24 cellular contexts compared by ENCODE assay signal in genomic region chr17:1535737-1536136, GRCh38. TPM values are rescaled to one million over a fixed set of nuclear protein-coding genes. Genes with fewer than 3 reads are reported as not detected.
DNase-seq lines count a peak whose midpoint lies in the region; ATAC-seq, FAIRE-seq and TF ChIP-seq lines count a peak whose summit lies in the region.
"Had no signal": no experiment of that assay in that cellular context is flagged by ENCODE, and none has a peak within 500 bp of the region (broad histone marks: within the 10 kb centered on the region; RNA-seq: fewer than 3 reads in every experiment).

No MANE protein-coding gene starts in this region.

- no peak overlapping the region for H3K4me2 ChIP-seq in IMR-90 (ENCODE audit: low read depth, low read length)
- H3K4me2 ChIP-seq in K562 (ENCODE audit: insufficient read depth, low read length), result no peak overlapping the region
- H3K4me2 ChIP-seq: A549; BLaER1 treated with 17β-estradiol and CSF1 and Interleukin-3, amounts not matched to agents 10 nM and 100 nM had no signal

- H3K18ac ChIP-seq in IMR-90 (ENCODE audit: low read depth, low read length), result no peak overlapping the region

- TF ChIP-seq POLR2A in IMR-90 (IDR thresholded peaks at IDR 0.05; ENCODE audit: low read depth, low read length), result no peak
- TF ChIP-seq POLR2A in K562 (conservative IDR thresholded peaks at IDR 0.05), result no peak

- H3K9me3 ChIP-seq in IMR-90 (ENCODE audit: control insufficient read depth, insufficient read depth, low read length), result no peaks in the 10 kb centered on the region
- H3K9me3 ChIP-seq in K562 (replicated peaks; ENCODE audit: control insufficient read depth, insufficient read depth, low read depth, low read length), result no peaks in the 10 kb centered on the region
- no peaks in the 10 kb centered on the region for H3K9me3 ChIP-seq in right atrium auricular region
- H3K9me3 ChIP-seq: A549; BLaER1 treated with 17β-estradiol and CSF1 and Interleukin-3, amounts not matched to agents 10 nM and 100 nM; Caco-2 had no signal

- dilution Hi-C loops in IMR-90 (cut with HindIII; ENCODE audit: low sequenced_read_pairs, unreplicated experiment), result no loop called here

- no peak overlapping the region for H2BK20ac ChIP-seq in IMR-90 (ENCODE audit: low read depth, low read length)

- peak; percentile 24 for ATAC-seq in IMR-90 (ENCODE audit: low read depth)
- ATAC-seq in WTC11, result no peak
- ATAC-seq in K562, result no peak
- no peak for ATAC-seq in HG02938 (IDR thresholded peaks at IDR 0.05; ENCODE audit: unreplicated experiment)
- ATAC-seq in left cardiac atrium, result no peak
- ATAC-seq: A549; CD8-positive, alpha-beta T cell; GM12878 had no signal

- H3K23ac ChIP-seq in IMR-90 (ENCODE audit: low read depth, low read length), result no peak overlapping the region

- peaks cover 55% of the 10 kb centered on the region for H3K36me3 ChIP-seq in IMR-90 (ENCODE audit: control insufficient read depth, insufficient read depth, low read length)
- H3K36me3 ChIP-seq in K562 (ENCODE audit: control insufficient read depth, insufficient read depth, low read length), result peaks cover 68% of the 10 kb centered on the region; the same call in 2 of the 3 replicates
- peaks cover 75% of the 10 kb centered on the region for H3K36me3 ChIP-seq in right atrium auricular region

- H2AFZ ChIP-seq in IMR-90 (replicated peaks; ENCODE audit: low read length, poor library complexity) (no peak overlapping the region), K562 (ENCODE audit: low read depth, low read length) (no peak overlapping the region)

- H3K9ac ChIP-seq in IMR-90 (ENCODE audit: low read depth, low read length) (no peak overlapping the region), K562 (ENCODE audit: insufficient read depth in 1 of 2, low read depth in 2 of 2, low read length in 2 of 2) (no peak overlapping the region)

- BruUV-seq in IMR-90 (replicated peaks; lab: Mats Ljungman, UMichigan), result no TSS peak
- BruUV-seq in K562 (replicated peaks; lab: Mats Ljungman, UMichigan), result no TSS peak

- no peak for DNase-seq in IMR-90
- no peak for DNase-seq in WTC11 (ENCODE audit: low spot score)
- DNase-seq in K562 (ENCODE audit: extremely low read depth in 1 of 4, low spot score in 3 of 4), result no peak
- DNase-seq in nephron progenitor cell, result no peak
- DNase-seq in right atrium auricular region (ENCODE audit: low spot score), result no peak
- no peak for DNase-seq in NCI-H2171 (lab: John Stamatoyannopoulos, UW)
- no peak for DNase-seq in left cardiac atrium
- DNase-seq: AML-193; Caco-2; Calu3; CD4-positive, alpha-beta T cell; CD8-positive, alpha-beta T cell; DMS79 treated with DMSO at 0.1 percent for 48 hours had no signal

- H2BK120ac ChIP-seq in IMR-90 (ENCODE audit: low read depth, low read length), result no peak overlapping the region

- no peak overlapping the region for H3K4me3 Mint-ChIP-seq in WTC11
- H3K4me3 Mint-ChIP-seq in nephron progenitor cell, result no peak overlapping the region
- H3K4me3 Mint-ChIP-seq: B cell; CD4-positive, alpha-beta T cell; CD8-positive, alpha-beta T cell had no signal

- no peak overlapping the region for H3K27ac ChIP-seq in IMR-90 (ENCODE audit: insufficient read depth, low read length)
- H3K27ac ChIP-seq in K562 (ENCODE audit: extremely low read depth, low read depth, low read length), result no peak overlapping the region
- no peak overlapping the region for H3K27ac ChIP-seq in right atrium auricular region
- H3K27ac ChIP-seq: 22Rv1; A549; BLaER1 treated with 17β-estradiol and CSF1 and Interleukin-3, amounts not matched to agents 10 nM and 100 nM; C4-2B had no signal

- CTCF ChIA-PET in IMR-90 (lab: Yijun Ruan, JAX) (interaction anchor here (0.6 kb wide), 1 partner anchor 122 kb away, joined by 8 read pairs; no protein-coding TSS in a partner anchor), WTC11 (lab: Charles Lee) (interaction anchor here (0.6 kb wide), 1 partner anchor 89 kb away, joined by 3 read pairs; no protein-coding TSS in a partner anchor), K562 (lab: Yijun Ruan, JAX; ENCODE audit: low intra/inter-chr PET ratio) (no interaction called here)

- no peak overlapping the region for H2AK5ac ChIP-seq in IMR-90 (ENCODE audit: low read depth, low read length)

- H4K5ac ChIP-seq in IMR-90 (ENCODE audit: low read depth, low read length), result no peak overlapping the region

- H3K56ac ChIP-seq in IMR-90 (ENCODE audit: extremely low read depth, insufficient read depth, low read length), result no peak overlapping the region

- POLR2A ChIA-PET in IMR-90 (lab: Charles Lee; ENCODE audit: unreplicated experiment) (no interaction called here), WTC11 (lab: Charles Lee) (no interaction called here), K562 (lab: Yijun Ruan, JAX) (no interaction called here)

- no peak overlapping the region for H4K91ac ChIP-seq in IMR-90 (ENCODE audit: insufficient read depth, low read depth, low read length)

- no peak overlapping the region for H3K14ac ChIP-seq in IMR-90 (replicated peaks; ENCODE audit: low read depth, low read length)

- no peaks in the 10 kb centered on the region for H3K79me2 ChIP-seq in K562 (ENCODE audit: control insufficient read depth, insufficient read depth, low read length)

- H2BK15ac ChIP-seq in IMR-90 (ENCODE audit: low read depth, low read length), result no peak overlapping the region

- 22% methylated on average over 1 of the region's 4 CpGs; no CpG with 5 or more reads in 1 of the 2 experiments for WGBS in IMR-90 (ENCODE audit: extremely low coverage in 2 of 2, insufficient read length in 1 of 2), 2 experiments
- WGBS in K562 (ENCODE audit: insufficient coverage, low coverage, missing lambda C conversion rate), result 84% methylated on average over 4 of the region's 4 CpGs

- H3K4me1 Mint-ChIP-seq in WTC11 (no peaks in the 10 kb centered on the region), nephron progenitor cell (no peaks in the 10 kb centered on the region)

- H3K79me1 ChIP-seq in IMR-90 (ENCODE audit: low read depth in 1 of 2, low read length in 2 of 2), result peaks cover 0 to 4% of the 10 kb centered on the region in 2 experiments; a peak in 1 of 4 replicates

- no peaks in the 10 kb centered on the region for H3K9me3 Mint-ChIP-seq in WTC11
- H3K9me3 Mint-ChIP-seq in nephron progenitor cell, result no peaks in the 10 kb centered on the region
- H3K9me3 Mint-ChIP-seq: CD4-positive, alpha-beta T cell; CD8-positive, alpha-beta T cell had no signal

- peaks cover 44% of the 10 kb centered on the region for H3K36me3 Mint-ChIP-seq in WTC11
- peaks cover 74% of the 10 kb centered on the region for H3K36me3 Mint-ChIP-seq in nephron progenitor cell (ENCODE audit: low read depth)

- FAIRE-seq in K562 (lab: Jason Lieb, UNC), result no peak
- FAIRE-seq: D721Med, G401.6, GM12878, GM12892, GM18507 had no signal

- no peak for TF ChIP-seq EP300 in K562 (IDR thresholded peaks at IDR 0.05; ENCODE audit: low read length)

- TF ChIP-seq CTCF in IMR-90 (conservative IDR thresholded peaks at IDR 0.05; ENCODE audit: low read depth, low read length) (no peak), WTC11 (IDR thresholded peaks at IDR 0.05) (no peak), K562 (IDR thresholded peaks at IDR 0.05 in 2 of 3, conservative IDR thresholded peaks at IDR 0.05 in 1 of 3; ENCODE audit: insufficient read depth in 2 of 3, low read depth in 1 of 3, low read length in 3 of 3) (no peak), nephron progenitor cell (IDR thresholded peaks at IDR 0.05) (no peak), right atrium auricular region (IDR thresholded peaks at IDR 0.05) (no peak)

- H3K4me1 ChIP-seq in IMR-90 (ENCODE audit: control insufficient read depth, insufficient read depth, low read length) (peaks cover 2% of the 10 kb centered on the region; the same call in 1 of the 2 replicates), K562 (replicated peaks in 1 of 2; ENCODE audit: control insufficient read depth in 2 of 2, insufficient read depth in 2 of 2, low read length in 2 of 2) (no peaks in the 10 kb centered on the region; a peak in 1 of 5 replicates), right atrium auricular region (no peaks in the 10 kb centered on the region)
- H3K4me1 ChIP-seq: A549, Caco-2 had no signal

- no peak overlapping the region for H3K4me3 ChIP-seq in IMR-90 (ENCODE audit: insufficient read depth, low read depth, low read length)
- H3K4me3 ChIP-seq in K562, result no peak overlapping the region
- no peak overlapping the region for H3K4me3 ChIP-seq in right atrium auricular region
- H3K4me3 ChIP-seq: A549; BLaER1 treated with 17β-estradiol and CSF1 and Interleukin-3, amounts not matched to agents 10 nM and 100 nM; GM12878 had no signal

- no peaks in the 10 kb centered on the region; the same call in 1 of the 2 replicates for H4K20me1 ChIP-seq in IMR-90 (ENCODE audit: insufficient read depth, low read length)
- no peaks in the 10 kb centered on the region for H4K20me1 ChIP-seq in K562 (replicated peaks; ENCODE audit: control insufficient read depth, insufficient read depth, low read length)

- H4K8ac ChIP-seq in IMR-90 (ENCODE audit: low read depth in 2 of 2, low read length in 2 of 2), result no peak overlapping the region

- intact Hi-C loops in IMR-90 (cut with micrococcal nuclease), result no loop called here
- intact Hi-C loops in K562 (cut with micrococcal nuclease), result no loop called here
- intact Hi-C loops in left cardiac atrium (cut with DNase I), result no loop called here

- 0 out of 2 replicates have a peak overlapping the region, but pooled peaks have one; percentile 7 for H3K27ac Mint-ChIP-seq in WTC11
- peak overlapping the region; percentile 83 for H3K27ac Mint-ChIP-seq in nephron progenitor cell
- H3K27ac Mint-ChIP-seq: B cell; CD4-positive, alpha-beta T cell; CD8-positive, alpha-beta T cell had no signal

- TF ChIP-seq RAD21 in IMR-90 (IDR thresholded peaks at IDR 0.05; ENCODE audit: low read length) (no peak), K562 (CRISPR knock-in tag; conservative IDR thresholded peaks at IDR 0.05 in 1 of 2, IDR thresholded peaks at IDR 0.05 in 1 of 2) (no peak)

- in situ Hi-C loops in IMR-90 (cut with MboI; ENCODE audit: low sequenced_read_pairs), result no loop called here
- in situ Hi-C loops in K562 (cut with MboI), result no loop called here

- no peak overlapping the region for H2AK9ac ChIP-seq in IMR-90 (replicated peaks; ENCODE audit: low read depth, low read length, poor library complexity)

- H3K27me3 ChIP-seq in IMR-90 (ENCODE audit: control insufficient read depth, insufficient read depth, low read length) (no peaks in the 10 kb centered on the region), K562 (ENCODE audit: control insufficient read depth in 2 of 2, insufficient read depth in 2 of 2, low read length in 2 of 2) (no peaks in the 10 kb centered on the region), right atrium auricular region (no peaks in the 10 kb centered on the region)
- H3K27me3 ChIP-seq: BLaER1 treated with 17β-estradiol and CSF1 and Interleukin-3, amounts not matched to agents 10 nM and 100 nM had no signal

- H3K9me1 ChIP-seq in IMR-90 (ENCODE audit: insufficient read depth, low read length) (no peaks in the 10 kb centered on the region; the same call in 1 of the 2 replicates), K562 (ENCODE audit: control insufficient read depth, insufficient read depth, low read length) (no peaks in the 10 kb centered on the region)

- H3K27me3 Mint-ChIP-seq in WTC11 (ENCODE audit: low read depth), result no peaks in the 10 kb centered on the region
- H3K27me3 Mint-ChIP-seq in nephron progenitor cell (ENCODE audit: low read depth, poor library complexity), result no peaks in the 10 kb centered on the region
- H3K27me3 Mint-ChIP-seq: B cell; CD4-positive, alpha-beta T cell had no signal

- H3K4ac ChIP-seq in IMR-90 (ENCODE audit: low read depth, low read length), result no peak overlapping the region

- H2BK5ac ChIP-seq in IMR-90 (ENCODE audit: low read depth, low read length, poor library complexity, severe bottlenecking), result no peak overlapping the region

RNA-seq across cellular contexts. Expression of gene INPP5K, which starts 19.3 kb away (rescaled TPM):
- total RNA-seq in IMR-90 (2012; rRNA removed) (16.4 and 17.4 TPM in 2 replicates), WTC11 (2021) (17.1 to 26.8 TPM (median 18.5 TPM) in 3 replicates), K562 (2014; rRNA removed) (15.1 and 23.3 TPM in 2 replicates), K562 (2014; rRNA removed; fragmentation: Illumina TruSeq; extraction: Trizol) (6.0 and 7.2 TPM in 2 replicates), K562 (2015; rRNA removed; fragmentation: Illumina TruSeq; extraction: Trizol) (5.5 and 7.4 TPM in 2 replicates), K562 (2021) (11.8 and 13.7 TPM in 2 replicates), right atrium auricular region (10 to 100 TPM; 64.9 to 78.1 TPM), left cardiac atrium (10 to 100 TPM; 29.7 to 30.1 TPM)
- polyA plus RNA-seq in IMR-90 (2012; rRNA removed) (14.2 and 14.9 TPM in 2 replicates), K562 (2011; rRNA removed) (12.1 and 12.4 TPM in 2 replicates), K562 (2014; fragmentation: Illumina TruSeq; extraction: Trizol) (10.1 and 10.2 TPM in 2 replicates), K562 (2014; fragmentation: Nextera tagmentation; extraction: Ambion mirVana) (1 to 10 TPM in 1 of 2 experiments, under 1 TPM in 1; 0.63 to 1.0 TPM), K562 (2014; rRNA removed) (12.2 and 12.9 TPM in 2 replicates)
- polyA plus RNA-seq in IMR-90 (2012; cell fraction: cytosol; rRNA removed), result 12.5 and 16.8 TPM in 2 replicates
- 43.0 and 43.3 TPM in 2 replicates for polyA plus RNA-seq in IMR-90 (2012; cell fraction: nucleus; rRNA removed; ENCODE audit: low replicate concordance)
- 20.1 and 48.1 TPM in 2 replicates for total RNA-seq in K562 (2011; cell fraction: chromatin; rRNA removed; ENCODE audit: low replicate concordance)
- total RNA-seq in K562 (2011; cell fraction: nucleolus; rRNA removed), result 28.3 and 32.5 TPM in 2 replicates
- total RNA-seq in K562 (2011; cell fraction: nucleoplasm; rRNA removed), result 18.3 and 29.5 TPM in 2 replicates
- 13.8 and 18.3 TPM in 2 replicates for polyA plus RNA-seq in K562 (2011; cell fraction: cytosol; rRNA removed)
- polyA plus RNA-seq in K562 (2011; cell fraction: nucleus; rRNA removed), result 17.2 and 21.3 TPM in 2 replicates
- polyA plus RNA-seq in K562 (2012), result 14.0 and 20.7 TPM in 2 replicates
- 10.6 and 16.2 TPM in 2 replicates for polyA minus RNA-seq in K562 (2011; rRNA and poly(A)+ RNA removed)
- 10.8 and 16.8 TPM in 2 replicates for polyA minus RNA-seq in K562 (2011; cell fraction: cytosol; rRNA and poly(A)+ RNA removed)
- polyA minus RNA-seq in K562 (2011; cell fraction: nucleus; rRNA and poly(A)+ RNA removed), result 11.6 and 12.9 TPM in 2 replicates

RNA-seq across cellular contexts. Expression of gene PITPNA, which starts 26.9 kb away (rescaled TPM):
- 19.2 and 25.8 TPM in 2 replicates for total RNA-seq in IMR-90 (2012; rRNA removed)
- 33.1 and 40.1 TPM in 2 replicates for polyA plus RNA-seq in IMR-90 (2012; rRNA removed)
- 17.9 and 28.0 TPM in 2 replicates for polyA plus RNA-seq in IMR-90 (2012; cell fraction: cytosol; rRNA removed)
- polyA plus RNA-seq in IMR-90 (2012; cell fraction: nucleus; rRNA removed; ENCODE audit: low replicate concordance), result 15.2 and 50.9 TPM in 2 replicates
- total RNA-seq in WTC11 (2021), result 58.3 to 68.4 TPM (median 60.2 TPM) in 3 replicates
- total RNA-seq in K562 (2011; cell fraction: chromatin; rRNA removed; ENCODE audit: low replicate concordance), result 34.8 and 41.3 TPM in 2 replicates
- total RNA-seq in K562 (2011; cell fraction: nucleolus; rRNA removed), result 14.2 and 16.3 TPM in 2 replicates
- 27.9 and 46.9 TPM in 2 replicates for total RNA-seq in K562 (2011; cell fraction: nucleoplasm; rRNA removed)
- 17.3 and 33.9 TPM in 2 replicates for total RNA-seq in K562 (2014; rRNA removed)
- total RNA-seq in K562 (2014; rRNA removed; fragmentation: Illumina TruSeq; extraction: Trizol), result 15.7 TPM in 2 replicates
- 13.0 and 16.6 TPM in 2 replicates for total RNA-seq in K562 (2015; rRNA removed; fragmentation: Illumina TruSeq; extraction: Trizol)
- total RNA-seq in K562 (2021), result 44.6 and 45.2 TPM in 2 replicates
- 30.0 and 47.9 TPM in 2 replicates for polyA plus RNA-seq in K562 (2011; rRNA removed)
- 24.6 and 30.3 TPM in 2 replicates for polyA plus RNA-seq in K562 (2011; cell fraction: cytosol; rRNA removed)
- polyA plus RNA-seq in K562 (2011; cell fraction: nucleus; rRNA removed), result 26.2 and 26.6 TPM in 2 replicates
- polyA plus RNA-seq in K562 (2012), result 33.5 and 37.0 TPM in 2 replicates
- polyA plus RNA-seq in K562 (2014; fragmentation: Illumina TruSeq; extraction: Trizol), result 37.8 and 52.2 TPM in 2 replicates
- polyA plus RNA-seq in K562 (2014; fragmentation: Nextera tagmentation; extraction: Ambion mirVana), result 1 to 10 TPM; 7.2 to 8.8 TPM
- polyA plus RNA-seq in K562 (2014; rRNA removed), result 28.1 and 37.7 TPM in 2 replicates
- 17.3 and 23.1 TPM in 2 replicates for polyA minus RNA-seq in K562 (2011; rRNA and poly(A)+ RNA removed)
- polyA minus RNA-seq in K562 (2011; cell fraction: cytosol; rRNA and poly(A)+ RNA removed), result 12.8 and 14.8 TPM in 2 replicates
- 3.4 and 5.3 TPM in 2 replicates for polyA minus RNA-seq in K562 (2011; cell fraction: nucleus; rRNA and poly(A)+ RNA removed)
- total RNA-seq in right atrium auricular region, result 10 to 100 TPM; 35.1 to 39.6 TPM
- total RNA-seq in left cardiac atrium, result 10 to 100 TPM; 43.9 to 58.3 TPM

RNA-seq across cellular contexts. Expression of gene MYO1C, which starts 43.3 kb away (rescaled TPM):
- total RNA-seq in IMR-90 (2012; rRNA removed) (174 and 196 TPM in 2 replicates), WTC11 (2021) (73.6 to 83.2 TPM (median 80.3 TPM) in 3 replicates), K562 (2014; rRNA removed) (11.6 and 16.2 TPM in 2 replicates), K562 (2014; rRNA removed; fragmentation: Illumina TruSeq; extraction: Trizol) (5.1 and 9.1 TPM in 2 replicates), K562 (2015; rRNA removed; fragmentation: Illumina TruSeq; extraction: Trizol) (9.3 and 11.6 TPM in 2 replicates), K562 (2021) (31.4 and 32.5 TPM in 2 replicates), right atrium auricular region (100 to 1,000 TPM in 1 of 2 donors, 10 to 100 TPM in 1; 83.6 to 161 TPM), left cardiac atrium (100 to 1,000 TPM; 175 to 184 TPM)
- polyA plus RNA-seq in IMR-90 (2012; rRNA removed) (162 and 188 TPM in 2 replicates), K562 (2011; rRNA removed) (14.8 and 19.1 TPM in 2 replicates), K562 (2014; fragmentation: Illumina TruSeq; extraction: Trizol) (16.4 and 20.3 TPM in 2 replicates), K562 (2014; fragmentation: Nextera tagmentation; extraction: Ambion mirVana) (under 1 TPM; 0.46 to 0.78 TPM), K562 (2014; rRNA removed) (12.7 and 16.6 TPM in 2 replicates)
- polyA plus RNA-seq in IMR-90 (2012; cell fraction: cytosol; rRNA removed), result 98.5 and 136 TPM in 2 replicates
- 327 and 394 TPM in 2 replicates for polyA plus RNA-seq in IMR-90 (2012; cell fraction: nucleus; rRNA removed; ENCODE audit: low replicate concordance)
- total RNA-seq in K562 (2011; cell fraction: chromatin; rRNA removed; ENCODE audit: low replicate concordance), result 62.3 and 168 TPM in 2 replicates
- total RNA-seq in K562 (2011; cell fraction: nucleolus; rRNA removed), result 61.3 and 72.2 TPM in 2 replicates
- 63.9 and 80.0 TPM in 2 replicates for total RNA-seq in K562 (2011; cell fraction: nucleoplasm; rRNA removed)
- 10.3 and 16.8 TPM in 2 replicates for polyA plus RNA-seq in K562 (2011; cell fraction: cytosol; rRNA removed)
- polyA plus RNA-seq in K562 (2011; cell fraction: nucleus; rRNA removed), result 42.0 and 49.2 TPM in 2 replicates
- polyA plus RNA-seq in K562 (2012), result 20.0 and 32.7 TPM in 2 replicates
- polyA minus RNA-seq in K562 (2011; rRNA and poly(A)+ RNA removed), result 29.7 and 38.7 TPM in 2 replicates
- 24.1 and 28.1 TPM in 2 replicates for polyA minus RNA-seq in K562 (2011; cell fraction: cytosol; rRNA and poly(A)+ RNA removed)
- 19.0 and 27.8 TPM in 2 replicates for polyA minus RNA-seq in K562 (2011; cell fraction: nucleus; rRNA and poly(A)+ RNA removed)
